In genomic region chr6:10510592-10511367, GRCh38 we compare ENCODE assay signal across 9 cellular contexts. TPM values are rescaled to one million over a fixed set of nuclear protein-coding genes. Genes with fewer than 3 reads are reported as not detected.
DNase-seq lines count a peak whose midpoint lies in the region; ATAC-seq and TF ChIP-seq lines count a peak whose summit lies in the region.
"Had no signal": no experiment of that assay in that cellular context is flagged by ENCODE, and none has a peak within 500 bp of the region (broad histone marks: within the 10 kb centered on the region; RNA-seq: fewer than 3 reads in every experiment).

No MANE protein-coding gene starts in this region.

- H3K27ac Mint-ChIP-seq in natural killer cell treated with Interleukin-12 subunit alpha and Interleukin-12 subunit beta and Interleukin-15 and Interleukin-18, amount 100 ng/mL, for 72 hours = no peak overlapping the region
- H3K27ac Mint-ChIP-seq: stimulated activated naive CD8-positive, alpha-beta T cell treated with anti-CD3 and anti-CD28 coated beads, Interleukin-15, Interleukin-2, amounts not matched to agents 100 ng/mL and 50 ng/mL, for 24 hours had no signal

- peaks cover 10% of the 10 kb centered on the region in 2 donors for H3K27me3 Mint-ChIP-seq in natural killer cell treated with Interleukin-12 subunit alpha and Interleukin-12 subunit beta and Interleukin-15 and Interleukin-18, amount 100 ng/mL, for 72 hours

- H3K4me1 Mint-ChIP-seq in natural killer cell treated with Interleukin-12 subunit alpha and Interleukin-12 subunit beta and Interleukin-15 and Interleukin-18, amount 100 ng/mL, for 72 hours (ENCODE audit: low read depth in 2 of 2) = peaks cover 13 to 19% of the 10 kb centered on the region in 2 donors

- peak; percentile 15 for DNase-seq in DMS79 (lab: John Stamatoyannopoulos, UW)
- peak; percentile 75 for DNase-seq in GM20000 (ENCODE audit: low spot score)
- DNase-seq in NCI-H69 (lab: John Stamatoyannopoulos, UW) = peak; percentile 84
- DNase-seq in activated CD8-positive, alpha-beta memory T cell treated with anti-CD3 and anti-CD28 coated beads for 24 hours = peak; percentile 67
- peak; percentile 33 for DNase-seq in fibroblast of gingiva (ENCODE audit: low read depth)
- no peak for DNase-seq in natural killer cell treated with Interleukin-12 subunit alpha and Interleukin-12 subunit beta and Interleukin-15 and Interleukin-18, amount 100 ng/mL, for 72 hours (ENCODE audit: low spot score)
- no peak for DNase-seq in middle frontal gyrus (ENCODE audit: extremely low spot score, low spot score)

- H3K4me3 Mint-ChIP-seq in natural killer cell treated with Interleukin-12 subunit alpha and Interleukin-12 subunit beta and Interleukin-15 and Interleukin-18, amount 100 ng/mL, for 72 hours = peak overlapping the region; percentile 32
- H3K4me3 Mint-ChIP-seq: stimulated activated naive CD8-positive, alpha-beta T cell treated with anti-CD3 and anti-CD28 coated beads, Interleukin-15, Interleukin-2, amounts not matched to agents 100 ng/mL and 50 ng/mL, for 24 hours had no signal

- H3K9me3 Mint-ChIP-seq in natural killer cell treated with Interleukin-12 subunit alpha and Interleukin-12 subunit beta and Interleukin-15 and Interleukin-18, amount 100 ng/mL, for 72 hours = no peaks in the 10 kb centered on the region
- H3K9me3 Mint-ChIP-seq: stimulated activated naive CD8-positive, alpha-beta T cell treated with anti-CD3 and anti-CD28 coated beads, Interleukin-15, Interleukin-2, amounts not matched to agents 100 ng/mL and 50 ng/mL, for 24 hours had no signal

- H3K36me3 Mint-ChIP-seq in natural killer cell treated with Interleukin-12 subunit alpha and Interleukin-12 subunit beta and Interleukin-15 and Interleukin-18, amount 100 ng/mL, for 72 hours = no peaks in the 10 kb centered on the region

- peak; percentile 98 for ATAC-seq in HG03460 (IDR thresholded peaks at IDR 0.05; ENCODE audit: unreplicated experiment)
- peak; percentile 82 to 88 for ATAC-seq in natural killer cell treated with Interleukin-12 subunit alpha and Interleukin-12 subunit beta and Interleukin-15 and Interleukin-18, amount 100 ng/mL, for 72 hours

- TF ChIP-seq CTCF in GM20000 (IDR thresholded peaks at IDR 0.05; ENCODE audit: extremely low read depth, missing control alignments) = peak; percentile 74

RNA-seq across cellular contexts. Expression of gene GCNT2, which starts 10.4 kb away (rescaled TPM):
- 1 to 10 TPM; 2.4 to 6.9 TPM for total RNA-seq in natural killer cell treated with Interleukin-12 subunit alpha and Interleukin-12 subunit beta and Interleukin-15 and Interleukin-18, amount 100 ng/mL, for 72 hours

Comparison
In these comparisons a context has a peak if more than half of its experiments do, and no peak if none do; other contexts are left out.
1. DNase-seq: peak in DMS79 (single experiment), GM20000 (single experiment), NCI-H69 (single experiment), activated CD8-positive, alpha-beta memory T cell treated with anti-CD3 and anti-CD28 coated beads for 24 hours (single experiment) and fibroblast of gingiva (single experiment); none in natural killer cell treated with Interleukin-12 subunit alpha and Interleukin-12 subunit beta and Interleukin-15 and Interleukin-18, amount 100 ng/mL, for 72 hours (single experiment) and middle frontal gyrus (single experiment).